13 cellular contexts compared by ENCODE assay signal in genomic region chr20:22775671-22776139, GRCh38.
A peak's percentile ranks its signal among the peaks of the same experiment; 100 is the strongest.
DNase-seq lines count a peak whose midpoint lies in the region; ATAC-seq and TF ChIP-seq lines count a peak whose summit lies in the region.
"Had no signal": no experiment of that assay in that cellular context is flagged by ENCODE, and none has a peak within 500 bp of the region (broad histone marks: within the 10 kb centered on the region; RNA-seq: fewer than 3 reads in every experiment).

No MANE protein-coding gene starts in this region.

- no peaks in the 10 kb centered on the region for H3K36me3 ChIP-seq in ACC112 (ENCODE audit: insufficient read depth, low read length)
- H3K36me3 ChIP-seq: esophagus muscularis mucosa had no signal

- no peaks in the 10 kb centered on the region for H3K79me2 ChIP-seq in ACC112 (ENCODE audit: control insufficient read depth, insufficient read depth, low read length, unreplicated experiment)

- peak overlapping the region; percentile 59 for H3K27ac ChIP-seq in ACC112 (ENCODE audit: low read depth, low read length)
- H3K27ac ChIP-seq: esophagus muscularis mucosa had no signal

- no peaks in the 10 kb centered on the region for H3K27me3 ChIP-seq in ACC112 (ENCODE audit: insufficient read depth, low read length)
- H3K27me3 ChIP-seq: esophagus muscularis mucosa had no signal

- no peak overlapping the region for H2AFZ ChIP-seq in ACC112 (ENCODE audit: low read length, unreplicated experiment)

- H3K4me3 ChIP-seq in ACC112 (ENCODE audit: low read depth, low read length) (no peak overlapping the region), astrocyte of the spinal cord (ENCODE audit: low read depth, low read length) (no peak overlapping the region)
- H3K4me3 ChIP-seq: esophagus muscularis mucosa had no signal

- peaks cover 16% of the 10 kb centered on the region for H3K4me1 ChIP-seq in ACC112 (ENCODE audit: control insufficient read depth, insufficient read depth, low read length, unreplicated experiment)
- H3K4me1 ChIP-seq: esophagus muscularis mucosa had no signal

- no peak for TF ChIP-seq CTCF in astrocyte of the spinal cord (IDR thresholded peaks at IDR 0.05; ENCODE audit: low read depth, low read length)

- DNase-seq in M059J (ENCODE audit: low read depth) (peak; percentile 96), astrocyte of the spinal cord (ENCODE audit: low read depth, low spot score) (peak; percentile 23), iris pigment epithelial cell (ENCODE audit: low read depth) (peak; percentile 82)
- DNase-seq: activated naive CD8-positive, alpha-beta T cell treated with anti-CD3 and anti-CD28 coated beads for 36 hours; COR-L47; H9; midbrain had no signal

- in situ Hi-C loops in astrocyte of the spinal cord (cut with HindIII; ENCODE audit: low sequenced_read_pairs) = no loop called here

- ATAC-seq in HG02970 (IDR thresholded peaks at IDR 0.05; ENCODE audit: low FRiP score, unreplicated experiment) (no peak), HG03457 (IDR thresholded peaks at IDR 0.05; ENCODE audit: unreplicated experiment) (no peak), HG03342 (IDR thresholded peaks at IDR 0.05; ENCODE audit: unreplicated experiment) (no peak), GM19463 (IDR thresholded peaks at IDR 0.05; ENCODE audit: unreplicated experiment) (no peak)

Comparison
In these comparisons a context has a peak if more than half of its experiments do, and no peak if none do; other contexts are left out.
1. DNase-seq: peak in every context shown above with its lines; median percentile 96 in M059J; 82 in iris pigment epithelial cell; 23 in astrocyte of the spinal cord.